In the genomic region with DNA sequence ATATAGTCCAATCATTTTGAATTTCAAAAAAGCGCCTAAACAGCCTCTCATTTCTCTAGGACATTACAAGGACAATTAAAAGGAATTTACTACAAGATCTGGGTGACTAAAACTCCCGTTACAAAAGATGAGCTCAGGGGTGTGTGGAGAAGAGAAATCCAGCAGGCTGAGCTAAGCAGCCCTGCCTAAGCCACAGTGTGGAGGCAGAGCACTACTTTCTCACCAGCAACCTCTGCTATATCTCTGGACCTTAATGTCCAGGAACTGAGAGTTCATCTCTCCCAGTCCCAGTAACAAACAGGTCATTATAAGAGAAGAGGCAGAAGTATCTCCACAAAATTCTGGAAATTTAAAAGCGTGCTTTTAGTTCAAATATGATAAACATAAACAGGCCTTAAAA, we compare ENCODE assay signal across 21 cellular contexts. TPM values are rescaled to one million over a fixed set of nuclear protein-coding genes. Genes with fewer than 3 reads are reported as not detected.
A peak's percentile ranks its signal among the peaks of the same experiment; 100 is the strongest.
DNase-seq lines count a peak whose midpoint lies in the region; ATAC-seq, FAIRE-seq and TF ChIP-seq lines count a peak whose summit lies in the region.
"Had no signal": no experiment of that assay in that cellular context is flagged by ENCODE, and none has a peak within 500 bp of the region (broad histone marks: within the 10 kb centered on the region; RNA-seq: fewer than 3 reads in every experiment).

No MANE protein-coding gene starts in this region.

- H4K20me1 ChIP-seq in HepG2 (ENCODE audit: insufficient read depth, low read length), result no peaks in the 10 kb centered on the region

- FAIRE-seq in bronchial epithelial cell (lab: Jason Lieb, UNC) (no peak), HepG2 (lab: Jason Lieb, UNC) (no peak)
- FAIRE-seq: GM12892 had no signal

- no peak overlapping the region for H3K27ac ChIP-seq in cardiac muscle cell
- no peak overlapping the region for H3K27ac ChIP-seq in HepG2 (ENCODE audit: extremely low read length, insufficient read depth, low read length)
- no peak overlapping the region for H3K27ac ChIP-seq in adrenal gland
- H3K27ac ChIP-seq: skin epidermis had no signal

- no TSS peak for BruUV-seq in HepG2 (replicated peaks; lab: Mats Ljungman, UMichigan)

- H3K4me3 ChIP-seq in cardiac muscle cell, result no peak overlapping the region
- H3K4me3 ChIP-seq in bronchial epithelial cell (ENCODE audit: low read depth, low read length), result no peak overlapping the region
- no peak overlapping the region for H3K4me3 ChIP-seq in HepG2 (replicated peaks in 1 of 3; ENCODE audit: insufficient read depth in 1 of 3, low read depth in 2 of 3, low read length in 3 of 3)
- H3K4me3 ChIP-seq in adrenal gland, result no peak overlapping the region
- H3K4me3 ChIP-seq: skin epidermis had no signal

- peaks cover 10% of the 10 kb centered on the region for H3K27me3 ChIP-seq in cardiac muscle cell
- no peaks in the 10 kb centered on the region for H3K27me3 ChIP-seq in bronchial epithelial cell (ENCODE audit: control insufficient read depth, insufficient read depth, low read length)
- H3K27me3 ChIP-seq in HepG2 (ENCODE audit: control insufficient read depth in 1 of 2, insufficient read depth in 2 of 2, low read length in 2 of 2), result peaks cover 0 to 24% of the 10 kb centered on the region in 2 experiments; a peak in 3 of 5 replicates
- H3K27me3 ChIP-seq in adrenal gland, result no peaks in the 10 kb centered on the region

- POLR2A ChIA-PET in HepG2 (lab: Yijun Ruan, JAX), result no interaction called here

- H3K79me2 ChIP-seq in HepG2 (ENCODE audit: insufficient read depth, low read length), result no peaks in the 10 kb centered on the region

- H3K4me2 ChIP-seq in HepG2 (ENCODE audit: low read depth, low read length), result no peak overlapping the region

- TF ChIP-seq RAD21 in HepG2 (CRISPR knock-in tag; IDR thresholded peaks at IDR 0.05), result no peak

- no peak for ATAC-seq in left ventricle myocardium superior
- ATAC-seq in HepG2, result peak; percentile 48; the same call in 1 of the 3 replicates
- ATAC-seq in HG03135 (IDR thresholded peaks at IDR 0.05; ENCODE audit: unreplicated experiment), result no peak
- ATAC-seq: activated CD4-positive, alpha-beta T cell treated with anti-CD3 and anti-CD28 coated beads for 36 hours; CD8-positive, alpha-beta T cell; Right ventricle myocardium inferior; stimulated activated effector memory CD8-positive, alpha-beta T cell treated with anti-CD3 and anti-CD28 coated beads, Interleukin-12 subunit alpha, Interleukin-12 subunit beta, amount 100 ng/mL, for 72 hours had no signal

- TF ChIP-seq CTCF in cardiac muscle cell (IDR thresholded peaks at IDR 0.05; ENCODE audit: low read depth, low read length) (peak; percentile 19), bronchial epithelial cell (IDR thresholded peaks at IDR 0.05; ENCODE audit: insufficient read depth, low read length, severe bottlenecking) (peak; percentile 28), HepG2 (CRISPR knock-in tag; IDR thresholded peaks at IDR 0.05) (peak; percentile 43), adrenal gland (IDR thresholded peaks at IDR 0.05) (no peak)

- no peaks in the 10 kb centered on the region for H3K4me1 ChIP-seq in cardiac muscle cell (ENCODE audit: low read depth)
- peaks cover 14% of the 10 kb centered on the region for H3K4me1 ChIP-seq in HepG2 (ENCODE audit: insufficient read depth, low read length)
- no peaks in the 10 kb centered on the region for H3K4me1 ChIP-seq in adrenal gland (replicated peaks in 1 of 2)

- H3K36me3 ChIP-seq in cardiac muscle cell, result no peaks in the 10 kb centered on the region
- H3K36me3 ChIP-seq in bronchial epithelial cell (ENCODE audit: control insufficient read depth, insufficient read depth, low read length), result no peaks in the 10 kb centered on the region
- no peaks in the 10 kb centered on the region for H3K36me3 ChIP-seq in HepG2 (replicated peaks in 1 of 2; ENCODE audit: control insufficient read depth in 1 of 2, insufficient read depth in 2 of 2, low read length in 2 of 2)
- H3K36me3 ChIP-seq in adrenal gland (replicated peaks in 1 of 2), result no peaks in the 10 kb centered on the region

- no peak overlapping the region for H2AFZ ChIP-seq in HepG2 (ENCODE audit: low read length)

- CTCF ChIA-PET in HepG2 (lab: Yijun Ruan, JAX; ENCODE audit: low intra/inter-chr PET ratio, low total read pairs), result no interaction called here

- TF ChIP-seq EP300 in HepG2 (IDR thresholded peaks at IDR 0.05; ENCODE audit: low read depth in 2 of 2, low read length in 2 of 2) (no peak), HepG2 (CRISPR knock-in tag; IDR thresholded peaks at IDR 0.05; ENCODE audit: borderline replicate concordance) (no peak)

- no peak overlapping the region for H3K9ac ChIP-seq in HepG2 (ENCODE audit: insufficient read depth, low read depth, low read length)

- TF ChIP-seq POLR2A in HepG2 (IDR thresholded peaks at IDR 0.05; ENCODE audit: insufficient read depth in 1 of 2, low read depth in 2 of 2, low read length in 2 of 2) (no peak), adrenal gland (IDR thresholded peaks at IDR 0.05) (no peak)

- H3K9me3 ChIP-seq in cardiac muscle cell (ENCODE audit: low read depth) (no peaks in the 10 kb centered on the region), HepG2 (ENCODE audit: low read length) (no peaks in the 10 kb centered on the region), adrenal gland (replicated peaks in 1 of 3) (no peaks in the 10 kb centered on the region)

- WGBS in HepG2 (ENCODE audit: low lambda C conversion rate), result 10% methylated on average over 3 of the region's 3 CpGs
- 68 to 86% (median 80%) methylated on average over 3 of the region's 3 CpGs for WGBS in adrenal gland, 4 donors

- peak; percentile 18 to 32 for DNase-seq in cardiac muscle cell (ENCODE audit: low read depth in 1 of 2, low spot score in 1 of 2)
- no peak for DNase-seq in left ventricle myocardium superior
- DNase-seq in bronchial epithelial cell (ENCODE audit: low read depth), result no peak
- DNase-seq in HepG2 (ENCODE audit: low spot score), result no peak
- no peak for DNase-seq in GM19240 (ENCODE audit: insufficient read length, low spot score)
- DNase-seq in stimulated activated CD4-positive, alpha-beta T cell treated with anti-CD3 and anti-CD28 coated beads, Interleukin-2, amount 100 ng/mL, for 48 hours, result no peak
- DNase-seq in adrenal gland, result no peak
- DNase-seq: ACHN; activated CD4-positive, alpha-beta T cell treated with anti-CD3 and anti-CD28 coated beads for 36 hours; activated naive CD4-positive, alpha-beta T cell treated with anti-CD3 and anti-CD28 coated beads, Interleukin-2, amount 10 ng/mL, durations not matched to agents 7 days and 5 days; activated T-cell treated with anti-CD3 and anti-CD28 coated beads for 4 hours; CD8-positive, alpha-beta T cell; EL; NCI-H774; nucleus accumbens had no signal

- in situ Hi-C loops in HepG2 (cut with HindIII; ENCODE audit: extremely low pct_ligation_motif_present, low pct_unique_long_range_greater_than_20kb), result no loop called here

- intact Hi-C loops in left ventricle myocardium superior (cut with micrococcal nuclease), result no loop called here
- intact Hi-C loops in HepG2 (cut with micrococcal nuclease; ENCODE audit: unreplicated experiment), result no loop called here
- intact Hi-C loops in adrenal gland (cut with DNase I), result no loop called here

TF ChIP-seq in HepG2, 621 proteins besides CTCF, POLR2A, EP300 and RAD21:
- TF ChIP-seq FOSL2 (CRISPR knock-in tag; IDR thresholded peaks at IDR 0.05), result no peak
- TF ChIP-seq IRF2 (CRISPR knock-in tag; IDR thresholded peaks at IDR 0.05), result no peak
- TF ChIP-seq HNF1B (CRISPR knock-in tag; IDR thresholded peaks at IDR 0.05), result no peak
- no peak for TF ChIP-seq ZNF350 (CRISPR knock-in tag; IDR thresholded peaks at IDR 0.05; ENCODE audit: borderline replicate concordance, low read depth)
- peak; percentile 21 for TF ChIP-seq STAG1 (CRISPR knock-in tag; IDR thresholded peaks at IDR 0.05)
TF ChIP-seq in HepG2: peak in this region for 1.

RNA-seq across cellular contexts. Expression of gene ANKRD62, which starts 18.9 kb away (rescaled TPM):
- total RNA-seq in cardiac muscle cell (not detected in 2 replicates), left ventricle myocardium superior (not detected), bronchial epithelial cell (under 0.01 and 0.13 TPM in 2 replicates), HepG2 (2016; rRNA removed; fragmentation: Illumina TruSeq; extraction: Trizol) (not detected in 2 replicates), adrenal gland (not detected)
- polyA plus RNA-seq in cardiac muscle cell (not detected in 2 replicates), HepG2 (2011; rRNA removed) (not detected in 2 replicates), adrenal gland (not detected)
- not detected in 2 replicates for total RNA-seq in HepG2 (2016; cell fraction: cytosol; rRNA removed; fragmentation: Illumina TruSeq; extraction: Trizol; ENCODE audit: low read depth)
- not detected in 2 replicates for total RNA-seq in HepG2 (2016; cell fraction: insoluble cytoplasmic fraction; rRNA removed; fragmentation: Illumina TruSeq; extraction: Trizol)
- not detected in 2 replicates for total RNA-seq in HepG2 (2016; cell fraction: membrane; rRNA removed; fragmentation: Illumina TruSeq; extraction: Trizol)
- total RNA-seq in HepG2 (2016; cell fraction: nucleus; rRNA removed; fragmentation: Illumina TruSeq; extraction: Trizol), result not detected in 2 replicates
- not detected in 2 replicates for polyA plus RNA-seq in HepG2 (2011; cell fraction: cytosol; rRNA removed)
- not detected in 2 replicates for polyA plus RNA-seq in HepG2 (2011; cell fraction: nucleus; rRNA removed)
- not detected in 2 replicates for polyA plus RNA-seq in HepG2 (2012)
- not detected in 2 replicates for polyA plus RNA-seq in HepG2 (2016; cell fraction: cytosol; fragmentation: Illumina TruSeq; extraction: Trizol; ENCODE audit: low read depth)
- not detected in 2 replicates for polyA plus RNA-seq in HepG2 (2016; cell fraction: insoluble cytoplasmic fraction; fragmentation: Illumina TruSeq; extraction: Trizol; ENCODE audit: low read depth)
- not detected in 2 replicates for polyA plus RNA-seq in HepG2 (2016; cell fraction: membrane; fragmentation: Illumina TruSeq; extraction: Trizol; ENCODE audit: low read depth)
- polyA plus RNA-seq in HepG2 (2016; cell fraction: nucleus; fragmentation: Illumina TruSeq; extraction: Trizol; ENCODE audit: insufficient read depth, low read depth), result not detected in 2 replicates
- 0.09 TPM in 1 of 2 replicates, not detected in the other for polyA minus RNA-seq in HepG2 (2011; rRNA and poly(A)+ RNA removed; ENCODE audit: low replicate concordance)
- not detected in 2 replicates for polyA minus RNA-seq in HepG2 (2011; cell fraction: cytosol; rRNA and poly(A)+ RNA removed)
- polyA minus RNA-seq in HepG2 (2011; cell fraction: nucleus; rRNA and poly(A)+ RNA removed), result not detected in 2 replicates
- total RNA-seq: activated CD4-positive, alpha-beta T cell treated with anti-CD3 and anti-CD28 coated beads for 36 hours; CD8-positive, alpha-beta T cell; Right ventricle myocardium inferior had no signal
- polyA plus RNA-seq: urinary bladder had no signal

Comparison
In these comparisons a context has a peak if more than half of its experiments do, and no peak if none do; other contexts are left out.
1. DNase-seq: peak in cardiac muscle cell (2 of 2); none in left ventricle myocardium superior (single experiment), bronchial epithelial cell (single experiment), HepG2 (single experiment), GM19240 (single experiment), stimulated activated CD4-positive, alpha-beta T cell treated with anti-CD3 and anti-CD28 coated beads, Interleukin-2, amount 100 ng/mL, for 48 hours (0 of 2) and adrenal gland (0 of 7).
2. CTCF ChIP-seq: peak in cardiac muscle cell (single experiment), bronchial epithelial cell (single experiment) and HepG2 (single experiment); none in adrenal gland (0 of 6).